ENCODE assay signal across 12 cellular contexts in the genomic region with DNA sequence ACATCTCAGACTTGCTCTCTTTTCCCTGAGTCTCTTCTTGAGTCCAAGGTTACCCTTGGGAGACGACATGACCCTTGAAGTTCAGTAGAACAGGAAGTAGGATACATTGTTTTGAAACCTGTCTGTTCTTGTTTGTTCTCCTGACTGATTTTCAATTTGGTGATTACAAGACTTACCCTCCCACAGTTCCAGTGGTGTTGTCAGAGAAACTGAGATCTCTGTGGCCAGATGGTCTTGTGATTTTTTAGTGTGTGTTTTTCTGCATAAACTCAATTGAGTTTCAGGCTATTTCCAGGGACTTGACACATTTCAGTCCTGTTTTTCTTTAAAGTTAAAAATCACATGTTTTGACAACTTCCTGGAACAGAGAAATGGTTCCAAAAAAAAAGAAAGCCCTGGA. TPM values are rescaled to one million over a fixed set of nuclear protein-coding genes. Genes with fewer than 3 reads are reported as not detected.
DNase-seq lines count a peak whose midpoint lies in the region; ATAC-seq and TF ChIP-seq lines count a peak whose summit lies in the region.
"Had no signal": no experiment of that assay in that cellular context is flagged by ENCODE, and none has a peak within 500 bp of the region (broad histone marks: within the 10 kb centered on the region; RNA-seq: fewer than 3 reads in every experiment).

No MANE protein-coding gene starts in this region.

- H3K9me3 Mint-ChIP-seq in CD14-positive monocyte (no peaks in the 10 kb centered on the region), GM23338 (peaks cover 9% of the 10 kb centered on the region; the same call in 2 of the 3 replicates)

- intact Hi-C loops in CD14-positive monocyte (cut with micrococcal nuclease) (loop anchor here in 1 of 2 donors (10.0 kb wide), 1 partner anchor 93 kb away; no protein-coding TSS in a partner anchor), breast epithelium (cut with DNase I; ENCODE audit: low total_unique reads) (no loop called here)

- no peaks in the 10 kb centered on the region for H3K79me2 ChIP-seq in GM23338 (replicated peaks; ENCODE audit: insufficient read depth)

- no peak overlapping the region for H3K4me2 ChIP-seq in GM23338

- H4K20me1 ChIP-seq in GM23338 (replicated peaks; ENCODE audit: insufficient read depth): no peaks in the 10 kb centered on the region

- no peaks in the 10 kb centered on the region for H3F3A ChIP-seq in GM23338 (replicated peaks; ENCODE audit: low read depth)

- peaks cover 94 to 98% of the 10 kb centered on the region in 2 donors for H3K36me3 Mint-ChIP-seq in CD14-positive monocyte
- H3K36me3 Mint-ChIP-seq in GM23338 (ENCODE audit: low read depth): peaks cover 5% of the 10 kb centered on the region; the same call in 2 of the 3 replicates

- H3K27ac Mint-ChIP-seq in CD14-positive monocyte (peak overlapping the region in 5 of 7 donors; percentile 1 to 79 (median 47)), GM23338 (no peak overlapping the region)
- H3K27ac Mint-ChIP-seq: B cell had no signal

- H3K27me3 Mint-ChIP-seq in CD14-positive monocyte (ENCODE audit: low read depth in 3 of 3) (no peaks in the 10 kb centered on the region), GM23338 (ENCODE audit: insufficient read depth, low read depth, poor library complexity) (no peaks in the 10 kb centered on the region)
- H3K27me3 Mint-ChIP-seq: B cell had no signal

- no peak overlapping the region for H3K4me3 ChIP-seq in GM23338
- H3K4me3 ChIP-seq in breast epithelium: no peak overlapping the region
- H3K4me3 ChIP-seq: stomach had no signal

- no peak for DNase-seq in CD14-positive monocyte (ENCODE audit: low spot score)
- no peak for DNase-seq in GM23338 (ENCODE audit: low spot score)
- DNase-seq in NAMALWA (ENCODE audit: low spot score): no peak
- no peak for DNase-seq in activated effector memory CD4-positive, alpha-beta T cell treated with anti-CD3 and anti-CD28 coated beads, Interleukin-2, amount 50 U/mL, for 16 hours
- no peak for DNase-seq in breast epithelium (ENCODE audit: low spot score in 2 of 2)
- DNase-seq: activated gamma-delta T cell treated with Interleukin-2 at 50 U/mL for 16 hours, cortex of kidney, stomach had no signal

- H2AFZ ChIP-seq in GM23338: 0 out of 2 replicates have a peak overlapping the region, but pooled peaks have one; percentile 56

- peak; percentile 52 for ATAC-seq in GM18867 (IDR thresholded peaks at IDR 0.05; ENCODE audit: unreplicated experiment)
- no peak for ATAC-seq in GM23338
- ATAC-seq in HG03521 (IDR thresholded peaks at IDR 0.05; ENCODE audit: unreplicated experiment): peak; percentile 55
- no peak for ATAC-seq in HG03571 (IDR thresholded peaks at IDR 0.05; ENCODE audit: unreplicated experiment)

- H3K27ac ChIP-seq in GM23338 (ENCODE audit: low read depth): no peak overlapping the region
- no peak overlapping the region for H3K27ac ChIP-seq in breast epithelium

- H3K27me3 ChIP-seq in GM23338 (ENCODE audit: insufficient read depth) (no peaks in the 10 kb centered on the region), breast epithelium (no peaks in the 10 kb centered on the region)
- H3K27me3 ChIP-seq: stomach had no signal

- TF ChIP-seq POLR2A in breast epithelium (IDR thresholded peaks at IDR 0.05): no peak

- H3K4me1 ChIP-seq in GM23338 (ENCODE audit: insufficient read depth): peaks cover 3% of the 10 kb centered on the region; the same call in 1 of the 2 replicates
- H3K4me1 ChIP-seq in breast epithelium: no peaks in the 10 kb centered on the region
- H3K4me1 ChIP-seq: stomach had no signal

- H3K9me2 ChIP-seq in GM23338 (ENCODE audit: insufficient read depth): no peaks in the 10 kb centered on the region

- H3K36me3 ChIP-seq in GM23338 (ENCODE audit: insufficient read depth): no peaks in the 10 kb centered on the region
- H3K36me3 ChIP-seq in breast epithelium: no peaks in the 10 kb centered on the region

- H3K4me1 Mint-ChIP-seq in CD14-positive monocyte: peaks cover 6% of the 10 kb centered on the region
- peaks cover 2% of the 10 kb centered on the region; the same call in 1 of the 3 replicates for H3K4me1 Mint-ChIP-seq in GM23338

- TF ChIP-seq CTCF in CD14-positive monocyte (IDR thresholded peaks at IDR 0.05) (no peak), GM23338 (conservative IDR thresholded peaks at IDR 0.05; ENCODE audit: low read depth in 2 of 2) (no peak), breast epithelium (IDR thresholded peaks at IDR 0.05) (no peak)

- no peaks in the 10 kb centered on the region for H3K9me3 ChIP-seq in breast epithelium
- H3K9me3 ChIP-seq: stomach had no signal

- H3K4me3 Mint-ChIP-seq in CD14-positive monocyte: no peak overlapping the region
- H3K4me3 Mint-ChIP-seq in GM23338: no peak overlapping the region
- H3K4me3 Mint-ChIP-seq: B cell had no signal

TF ChIP-seq in GM23338, 12 proteins besides CTCF, POLR2A, EP300 and RAD21 (continues in another document):
- TF ChIP-seq, protein P1, sequence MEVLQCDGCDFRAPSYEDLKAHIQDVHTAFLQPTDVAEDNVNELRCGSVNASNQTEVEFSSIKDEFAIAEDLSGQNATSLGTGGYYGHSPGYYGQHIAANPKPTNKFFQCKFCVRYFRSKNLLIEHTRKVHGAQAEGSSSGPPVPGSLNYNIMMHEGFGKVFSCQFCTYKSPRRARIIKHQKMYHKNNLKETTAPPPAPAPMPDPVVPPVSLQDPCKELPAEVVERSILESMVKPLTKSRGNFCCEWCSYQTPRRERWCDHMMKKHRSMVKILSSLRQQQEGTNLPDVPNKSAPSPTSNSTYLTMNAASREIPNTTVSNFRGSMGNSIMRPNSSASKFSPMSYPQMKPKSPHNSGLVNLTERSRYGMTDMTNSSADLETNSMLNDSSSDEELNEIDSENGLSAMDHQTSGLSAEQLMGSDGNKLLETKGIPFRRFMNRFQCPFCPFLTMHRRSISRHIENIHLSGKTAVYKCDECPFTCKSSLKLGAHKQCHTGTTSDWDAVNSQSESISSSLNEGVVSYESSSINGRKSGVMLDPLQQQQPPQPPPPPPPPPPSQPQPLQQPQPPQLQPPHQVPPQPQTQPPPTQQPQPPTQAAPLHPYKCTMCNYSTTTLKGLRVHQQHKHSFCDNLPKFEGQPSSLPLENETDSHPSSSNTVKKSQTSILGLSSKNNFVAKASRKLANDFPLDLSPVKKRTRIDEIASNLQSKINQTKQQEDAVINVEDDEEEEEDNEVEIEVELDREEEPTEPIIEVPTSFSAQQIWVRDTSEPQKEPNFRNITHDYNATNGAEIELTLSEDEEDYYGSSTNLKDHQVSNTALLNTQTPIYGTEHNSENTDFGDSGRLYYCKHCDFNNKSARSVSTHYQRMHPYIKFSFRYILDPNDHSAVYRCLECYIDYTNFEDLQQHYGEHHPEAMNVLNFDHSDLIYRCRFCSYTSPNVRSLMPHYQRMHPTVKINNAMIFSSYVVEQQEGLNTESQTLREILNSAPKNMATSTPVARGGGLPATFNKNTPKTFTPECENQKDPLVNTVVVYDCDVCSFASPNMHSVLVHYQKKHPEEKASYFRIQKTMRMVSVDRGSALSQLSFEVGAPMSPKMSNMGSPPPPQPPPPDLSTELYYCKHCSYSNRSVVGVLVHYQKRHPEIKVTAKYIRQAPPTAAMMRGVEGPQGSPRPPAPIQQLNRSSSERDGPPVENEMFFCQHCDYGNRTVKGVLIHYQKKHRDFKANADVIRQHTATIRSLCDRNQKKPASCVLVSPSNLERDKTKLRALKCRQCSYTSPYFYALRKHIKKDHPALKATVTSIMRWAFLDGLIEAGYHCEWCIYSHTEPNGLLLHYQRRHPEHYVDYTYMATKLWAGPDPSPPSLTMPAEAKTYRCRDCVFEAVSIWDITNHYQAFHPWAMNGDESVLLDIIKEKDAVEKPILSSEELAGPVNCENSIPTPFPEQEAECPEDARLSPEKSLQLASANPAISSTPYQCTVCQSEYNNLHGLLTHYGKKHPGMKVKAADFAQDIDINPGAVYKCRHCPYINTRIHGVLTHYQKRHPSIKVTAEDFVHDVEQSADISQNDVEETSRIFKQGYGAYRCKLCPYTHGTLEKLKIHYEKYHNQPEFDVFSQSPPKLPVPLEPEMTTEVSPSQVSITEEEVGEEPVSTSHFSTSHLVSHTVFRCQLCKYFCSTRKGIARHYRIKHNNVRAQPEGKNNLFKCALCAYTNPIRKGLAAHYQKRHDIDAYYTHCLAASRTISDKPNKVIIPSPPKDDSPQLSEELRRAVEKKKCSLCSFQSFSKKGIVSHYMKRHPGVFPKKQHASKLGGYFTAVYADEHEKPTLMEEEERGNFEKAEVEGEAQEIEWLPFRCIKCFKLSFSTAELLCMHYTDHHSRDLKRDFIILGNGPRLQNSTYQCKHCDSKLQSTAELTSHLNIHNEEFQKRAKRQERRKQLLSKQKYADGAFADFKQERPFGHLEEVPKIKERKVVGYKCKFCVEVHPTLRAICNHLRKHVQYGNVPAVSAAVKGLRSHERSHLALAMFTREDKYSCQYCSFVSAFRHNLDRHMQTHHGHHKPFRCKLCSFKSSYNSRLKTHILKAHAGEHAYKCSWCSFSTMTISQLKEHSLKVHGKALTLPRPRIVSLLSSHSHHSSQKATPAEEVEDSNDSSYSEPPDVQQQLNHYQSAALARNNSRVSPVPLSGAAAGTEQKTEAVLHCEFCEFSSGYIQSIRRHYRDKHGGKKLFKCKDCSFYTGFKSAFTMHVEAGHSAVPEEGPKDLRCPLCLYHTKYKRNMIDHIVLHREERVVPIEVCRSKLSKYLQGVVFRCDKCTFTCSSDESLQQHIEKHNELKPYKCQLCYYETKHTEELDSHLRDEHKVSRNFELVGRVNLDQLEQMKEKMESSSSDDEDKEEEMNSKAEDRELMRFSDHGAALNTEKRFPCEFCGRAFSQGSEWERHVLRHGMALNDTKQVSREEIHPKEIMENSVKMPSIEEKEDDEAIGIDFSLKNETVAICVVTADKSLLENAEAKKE (CRISPR knock-in tag; IDR thresholded peaks at IDR 0.05): no peak
- TF ChIP-seq EZH2phosphoT487 (IDR thresholded peaks at IDR 0.05; ENCODE audit: unreplicated experiment): no peak
- TF ChIP-seq, protein P2, sequence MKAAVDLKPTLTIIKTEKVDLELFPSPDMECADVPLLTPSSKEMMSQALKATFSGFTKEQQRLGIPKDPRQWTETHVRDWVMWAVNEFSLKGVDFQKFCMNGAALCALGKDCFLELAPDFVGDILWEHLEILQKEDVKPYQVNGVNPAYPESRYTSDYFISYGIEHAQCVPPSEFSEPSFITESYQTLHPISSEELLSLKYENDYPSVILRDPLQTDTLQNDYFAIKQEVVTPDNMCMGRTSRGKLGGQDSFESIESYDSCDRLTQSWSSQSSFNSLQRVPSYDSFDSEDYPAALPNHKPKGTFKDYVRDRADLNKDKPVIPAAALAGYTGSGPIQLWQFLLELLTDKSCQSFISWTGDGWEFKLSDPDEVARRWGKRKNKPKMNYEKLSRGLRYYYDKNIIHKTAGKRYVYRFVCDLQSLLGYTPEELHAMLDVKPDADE (IDR thresholded peaks at IDR 0.05): no peak
- TF ChIP-seq STAT1 (IDR thresholded peaks at IDR 0.05; ENCODE audit: unreplicated experiment): no peak
- no peak for TF ChIP-seq ZNF114 (CRISPR knock-in tag; IDR thresholded peaks at IDR 0.05)
- TF ChIP-seq ZNF331 (CRISPR knock-in tag; IDR thresholded peaks at IDR 0.05; ENCODE audit: low read depth): no peak
- TF ChIP-seq POLR2AphosphoS5 (IDR thresholded peaks at IDR 0.05; ENCODE audit: low read depth): no peak

RNA-seq across cellular contexts. Expression of a gene that starts 22.3 kb away (rescaled TPM):
- polyA plus RNA-seq in CD14-positive monocyte: 10 to 100 TPM; 20.7 to 31.2 TPM
- total RNA-seq in GM23338 (2014; rRNA removed; shearing (Covaris generic)): not detected in 2 replicates
- polyA plus RNA-seq in GM23338 (2016; fragmentation: Nextera tagmentation; extraction: Ambion mirVana): not detected in 2 replicates
- total RNA-seq in breast epithelium: 10 to 100 TPM in 1 of 3 donors, 1 to 10 TPM in 2; 3.3 to 12.0 (median 5.4) TPM

Comparison
In these comparisons a context has a peak if more than half of its experiments do, and no peak if none do; other contexts are left out.
1. ATAC-seq: peak in GM18867 (single experiment) and HG03521 (single experiment); none in GM23338 (single experiment) and HG03571 (single experiment).